In genomic region chr1:101235696-101236545, GRCh38 we compare ENCODE assay signal across 8 cellular contexts. TPM values are rescaled to one million over a fixed set of nuclear protein-coding genes. Genes with fewer than 3 reads are reported as not detected.
DNase-seq lines count a peak whose midpoint lies in the region; ATAC-seq, FAIRE-seq and TF ChIP-seq lines count a peak whose summit lies in the region.

No MANE protein-coding gene starts in this region.

- TF ChIP-seq EP300 in HepG2 (IDR thresholded peaks at IDR 0.05; ENCODE audit: low read depth in 2 of 2, low read length in 2 of 2) (no peak), HepG2 (CRISPR knock-in tag; IDR thresholded peaks at IDR 0.05; ENCODE audit: borderline replicate concordance) (no peak)

- ATAC-seq in GM19438 (IDR thresholded peaks at IDR 0.05; ENCODE audit: low read depth, unreplicated experiment) (peak; percentile 50), HG03520 (IDR thresholded peaks at IDR 0.05; ENCODE audit: unreplicated experiment) (peak; percentile 52), activated B cell treated with CpG ODN at 0.5 μM for 24 hours (ENCODE audit: low read depth) (peak; percentile 48), HepG2 (peak; percentile 66)

- TF ChIP-seq POLR2A in HepG2 (IDR thresholded peaks at IDR 0.05; ENCODE audit: insufficient read depth in 1 of 2, low read depth in 2 of 2, low read length in 2 of 2), result no peak

- H3K4me1 ChIP-seq in HepG2 (ENCODE audit: insufficient read depth, low read length), result peaks cover 28% of the 10 kb centered on the region

- peak overlapping the region; percentile 35 to 66 (median 45); a peak in 5 of 6 replicates for H3K4me3 ChIP-seq in HepG2 (replicated peaks in 1 of 3; ENCODE audit: insufficient read depth in 1 of 3, low read depth in 2 of 3, low read length in 3 of 3)

- 23% methylated on average over 11 of the region's 44 CpGs for WGBS in HepG2 (ENCODE audit: low lambda C conversion rate)

- DNase-seq in CD14-positive monocyte (ENCODE audit: low spot score) (no peak), activated B cell treated with CpG ODN at 0.5 μM for 24 hours (peak; percentile 56), cerebellar cortex (ENCODE audit: low spot score) (peak; percentile 14), HepG2 (ENCODE audit: low spot score) (no peak), inferior parietal cortex (ENCODE audit: extremely low spot score) (no peak)
- DNase-seq in stimulated activated CD4-positive, alpha-beta T cell treated with anti-CD3 and anti-CD28 coated beads, Interleukin-4, amount 100 ng/mL, for 48 hours (ENCODE audit: low read depth in 2 of 2), result peak; percentile 54 to 71

- no peak overlapping the region for H2AFZ ChIP-seq in HepG2 (ENCODE audit: low read length)

- no peaks in the 10 kb centered on the region for H3K9me3 ChIP-seq in HepG2 (ENCODE audit: low read length)

- H3K36me3 ChIP-seq in HepG2 (replicated peaks in 1 of 2; ENCODE audit: control insufficient read depth in 1 of 2, insufficient read depth in 2 of 2, low read length in 2 of 2), result no peaks in the 10 kb centered on the region

- H3K4me2 ChIP-seq in HepG2 (ENCODE audit: low read depth, low read length), result peak overlapping the region; percentile 81

- no peaks in the 10 kb centered on the region for H4K20me1 ChIP-seq in HepG2 (ENCODE audit: insufficient read depth, low read length)

- no peak for FAIRE-seq in HepG2 (lab: Jason Lieb, UNC)

- intact Hi-C loops in CD14-positive monocyte (cut with micrococcal nuclease) (loop anchor here in 1 of 2 donors (5.0 kb wide), 1 partner anchor 51 kb away; no protein-coding TSS in a partner anchor), activated B cell treated with CpG ODN at 0.5 μM for 24 hours (cut with micrococcal nuclease) (loop anchor here (1.0 to 5.0 kb wide), 12 partner anchors 14 to 1103 kb away; partner anchors contain the start of genes DPH5, SASS6 and TRMT13), HepG2 (cut with micrococcal nuclease; ENCODE audit: unreplicated experiment) (loop anchor here (10.0 kb wide), 1 partner anchor 101 kb away; no protein-coding TSS in a partner anchor)

- H3K27me3 ChIP-seq in HepG2 (ENCODE audit: control insufficient read depth in 1 of 2, insufficient read depth in 2 of 2, low read length in 2 of 2), result peaks cover 9 to 38% of the 10 kb centered on the region in 2 experiments

- in situ Hi-C loops in HepG2 (cut with HindIII; ENCODE audit: extremely low pct_ligation_motif_present, low pct_unique_long_range_greater_than_20kb), result loop anchor here (5.0 kb wide), 1 partner anchor 309 kb away; no protein-coding TSS in a partner anchor

- TF ChIP-seq RAD21 in HepG2 (CRISPR knock-in tag; IDR thresholded peaks at IDR 0.05), result no peak

- no TSS peak for BruUV-seq in HepG2 (replicated peaks; lab: Mats Ljungman, UMichigan)

- TF ChIP-seq CTCF in CD14-positive monocyte (IDR thresholded peaks at IDR 0.05), result no peak
- no peak for TF ChIP-seq CTCF in activated B cell treated with CpG ODN at 0.5 μM for 24 hours (IDR thresholded peaks at IDR 0.05)
- TF ChIP-seq CTCF in HepG2 (CRISPR knock-in tag; IDR thresholded peaks at IDR 0.05), result no peak

- peaks cover 0 to 11% (median 6%) of the 10 kb centered on the region in 7 donors for H3K9me3 Mint-ChIP-seq in CD14-positive monocyte
- no peaks in the 10 kb centered on the region for H3K9me3 Mint-ChIP-seq in activated B cell treated with CpG ODN at 0.5 μM for 24 hours

- H3K27ac ChIP-seq in HepG2 (ENCODE audit: extremely low read length, insufficient read depth, low read length), result no peak overlapping the region

- peak overlapping the region; percentile 95 to 99 for H3K4me3 Mint-ChIP-seq in CD14-positive monocyte
- peak overlapping the region; percentile 98 for H3K4me3 Mint-ChIP-seq in activated B cell treated with CpG ODN at 0.5 μM for 24 hours

- H3K27me3 Mint-ChIP-seq in CD14-positive monocyte (ENCODE audit: low read depth in 3 of 3) (peaks cover 47 to 61% (median 48%) of the 10 kb centered on the region in 3 donors), activated B cell treated with CpG ODN at 0.5 μM for 24 hours (no peaks in the 10 kb centered on the region)

- H3K79me2 ChIP-seq in HepG2 (ENCODE audit: insufficient read depth, low read length), result no peaks in the 10 kb centered on the region

- H3K4me1 Mint-ChIP-seq in CD14-positive monocyte, result peaks cover 40% of the 10 kb centered on the region
- H3K4me1 Mint-ChIP-seq in activated B cell treated with CpG ODN at 0.5 μM for 24 hours, result peaks cover 54% of the 10 kb centered on the region

- POLR2A ChIA-PET in activated B cell treated with CpG ODN at 0.5 μM for 24 hours (lab: Charles Lee), result interaction anchor here (0.6 to 5.7 kb wide), 61 partner anchors 8 to 341 kb away, joined by 3 to 154 read pairs (median 5); partner anchors contain the start of genes DPH5, EXTL2 and SLC30A7
- POLR2A ChIA-PET in HepG2 (lab: Yijun Ruan, JAX), result no interaction called here

- no peak overlapping the region for H3K9ac ChIP-seq in HepG2 (ENCODE audit: insufficient read depth, low read depth, low read length)

- H3K36me3 Mint-ChIP-seq in CD14-positive monocyte (peaks cover 4 to 10% of the 10 kb centered on the region in 2 donors), activated B cell treated with CpG ODN at 0.5 μM for 24 hours (ENCODE audit: low read depth) (peaks cover 50% of the 10 kb centered on the region)

- CTCF ChIA-PET in activated B cell treated with CpG ODN at 0.5 μM for 24 hours (lab: Charles Lee) (interaction anchor here (0.6 to 7.0 kb wide), 11 partner anchors 10 to 315 kb away, joined by 3 to 96 read pairs (median 5); no protein-coding TSS in a partner anchor), HepG2 (lab: Yijun Ruan, JAX; ENCODE audit: low intra/inter-chr PET ratio, low total read pairs) (no interaction called here)

- H3K27ac Mint-ChIP-seq in CD14-positive monocyte (peak overlapping the region in 4 of 7 donors; percentile 59 to 87 (median 67)), activated B cell treated with CpG ODN at 0.5 μM for 24 hours (peak overlapping the region; percentile 98)

TF ChIP-seq in HepG2, 621 proteins besides CTCF, POLR2A, EP300 and RAD21 (continues in another document):
- no peak for TF ChIP-seq ZNF678 (CRISPR knock-in tag; IDR thresholded peaks at IDR 0.05)
- 0 out of 2 replicates have a peak, but pooled peaks have one; percentile 30 for TF ChIP-seq NFKB2 (CRISPR knock-in tag; IDR thresholded peaks at IDR 0.05; ENCODE audit: borderline replicate concordance)
- peak; percentile 21; the same call in 1 of the 2 replicates for TF ChIP-seq UBTF (CRISPR knock-in tag; IDR thresholded peaks at IDR 0.05)
- TF ChIP-seq RNF2 (conservative IDR thresholded peaks at IDR 0.05; ENCODE audit: low read depth), result peak; percentile 20; the same call in 1 of the 2 replicates
- no peak for TF ChIP-seq ZNF256 (CRISPR knock-in tag; conservative IDR thresholded peaks at IDR 0.05)
- TF ChIP-seq MYPOP (CRISPR knock-in tag; IDR thresholded peaks at IDR 0.05), result no peak
- TF ChIP-seq CEBPB (IDR thresholded peaks at IDR 0.05; ENCODE audit: borderline replicate concordance, low read depth, low read length), result no peak

RNA-seq across cellular contexts. Expression of gene S1PR1, which starts 0.9 kb away (rescaled TPM):
- polyA plus RNA-seq in CD14-positive monocyte (under 1 TPM; 0.43 to 0.64 TPM), HepG2 (2011; rRNA removed) (not detected in 2 replicates)
- total RNA-seq in activated B cell treated with CpG ODN at 0.5 μM for 24 hours (77.7 and 85.2 TPM in 2 replicates), HepG2 (2016; rRNA removed; fragmentation: Illumina TruSeq; extraction: Trizol) (not detected in 2 replicates)
- total RNA-seq in HepG2 (2016; cell fraction: cytosol; rRNA removed; fragmentation: Illumina TruSeq; extraction: Trizol; ENCODE audit: low read depth), result not detected in 2 replicates
- not detected in 2 replicates for total RNA-seq in HepG2 (2016; cell fraction: insoluble cytoplasmic fraction; rRNA removed; fragmentation: Illumina TruSeq; extraction: Trizol)
- not detected in 2 replicates for total RNA-seq in HepG2 (2016; cell fraction: membrane; rRNA removed; fragmentation: Illumina TruSeq; extraction: Trizol)
- not detected in 2 replicates for total RNA-seq in HepG2 (2016; cell fraction: nucleus; rRNA removed; fragmentation: Illumina TruSeq; extraction: Trizol)
- polyA plus RNA-seq in HepG2 (2011; cell fraction: cytosol; rRNA removed), result not detected in 2 replicates
- polyA plus RNA-seq in HepG2 (2011; cell fraction: nucleus; rRNA removed), result not detected in 2 replicates
- polyA plus RNA-seq in HepG2 (2012), result not detected in 2 replicates
- not detected in 2 replicates for polyA plus RNA-seq in HepG2 (2016; cell fraction: cytosol; fragmentation: Illumina TruSeq; extraction: Trizol; ENCODE audit: low read depth)
- not detected in 2 replicates for polyA plus RNA-seq in HepG2 (2016; cell fraction: insoluble cytoplasmic fraction; fragmentation: Illumina TruSeq; extraction: Trizol; ENCODE audit: low read depth)
- polyA plus RNA-seq in HepG2 (2016; cell fraction: membrane; fragmentation: Illumina TruSeq; extraction: Trizol; ENCODE audit: low read depth), result not detected in 2 replicates
- not detected in 2 replicates for polyA plus RNA-seq in HepG2 (2016; cell fraction: nucleus; fragmentation: Illumina TruSeq; extraction: Trizol; ENCODE audit: insufficient read depth, low read depth)
- polyA minus RNA-seq in HepG2 (2011; rRNA and poly(A)+ RNA removed; ENCODE audit: low replicate concordance), result 0.33 TPM in 1 of 2 replicates, not detected in the other
- polyA minus RNA-seq in HepG2 (2011; cell fraction: cytosol; rRNA and poly(A)+ RNA removed), result not detected in 2 replicates
- not detected in 2 replicates for polyA minus RNA-seq in HepG2 (2011; cell fraction: nucleus; rRNA and poly(A)+ RNA removed)

Comparison
In these comparisons a context has a peak if more than half of its experiments do, and no peak if none do; other contexts are left out.
1. DNase-seq: peak in activated B cell treated with CpG ODN at 0.5 μM for 24 hours (single experiment), cerebellar cortex (single experiment) and stimulated activated CD4-positive, alpha-beta T cell treated with anti-CD3 and anti-CD28 coated beads, Interleukin-4, amount 100 ng/mL, for 48 hours (2 of 2); none in CD14-positive monocyte (single experiment), HepG2 (single experiment) and inferior parietal cortex (single experiment).
2. RNA of gene S1PR1, which starts 0.9 kb away (total RNA-seq): 77.7 to 85.2 TPM in activated B cell treated with CpG ODN at 0.5 μM for 24 hours; not detected in HepG2; every median in the first group is over 10 times any median in the second.
3. Peak in every context shown above with its lines, with median percentiles within 50 percentile points of each other: ATAC-seq.